ENCODE assay signal across 29 cellular contexts in the genomic region with DNA sequence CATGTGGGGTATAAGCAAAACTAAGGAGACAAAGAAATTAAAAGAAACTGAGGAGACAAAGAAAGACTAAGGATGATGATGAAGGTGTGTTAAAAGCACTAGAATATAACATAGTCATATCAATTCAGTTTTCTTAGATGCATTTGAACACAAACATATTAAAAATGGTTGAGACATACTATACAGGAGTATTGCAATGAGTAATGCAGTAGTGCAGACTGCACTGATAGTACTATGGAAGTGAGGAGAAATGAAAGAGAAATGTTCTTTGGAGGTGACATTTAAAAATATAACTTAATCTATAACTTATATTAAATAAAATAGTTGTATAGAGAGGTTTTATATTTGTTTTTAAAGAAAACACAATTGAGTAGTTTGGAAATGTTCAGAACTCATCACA.
"Had no signal": no experiment of that assay in that cellular context is flagged by ENCODE, and none has a peak within 500 bp of the region (broad histone marks: within the 10 kb centered on the region; RNA-seq: fewer than 3 reads in every experiment).

No MANE protein-coding gene starts in this region.

- H3K36me3 ChIP-seq: adrenal gland had no signal

- H3K9me3 Mint-ChIP-seq: brain; T-helper 2 cell treated with Interferon-gamma antibody and Interleukin-4, amounts not matched to agents 5 μg/mL and 100 μg/mL, for 36 hours had no signal

- H3K27ac ChIP-seq: adrenal gland, SJSA1 had no signal

- H3K9ac ChIP-seq: SK-N-SH had no signal

- H3K27me3 Mint-ChIP-seq: activated CD4-positive, alpha-beta memory T cell treated with anti-CD3 and anti-CD28 coated beads for 36 hours; activated naive CD8-positive, alpha-beta T cell treated with anti-CD3 and anti-CD28 coated beads, Interleukin-2, amount 10 ng/mL, durations not matched to agents 7 days and 5 days; brain; IgD-negative memory B cell had no signal

- H3K9me3 ChIP-seq: adrenal gland, SK-N-SH had no signal

- H3K4me1 Mint-ChIP-seq: activated naive CD8-positive, alpha-beta T cell treated with anti-CD3 and anti-CD28 coated beads, Interleukin-2, amount 10 ng/mL, durations not matched to agents 7 days and 5 days; IgD-negative memory B cell had no signal

- H3K27ac Mint-ChIP-seq: activated CD4-positive, alpha-beta memory T cell treated with anti-CD3 and anti-CD28 coated beads for 36 hours; activated naive CD4-positive, alpha-beta T cell treated with anti-CD3 and anti-CD28 coated beads for 36 hours; activated naive CD8-positive, alpha-beta T cell treated with anti-CD3 and anti-CD28 coated beads, Interleukin-2, amount 10 ng/mL, durations not matched to agents 7 days and 5 days; activated T-helper 2 cell treated with anti-CD3 and anti-CD28 coated beads, Interferon-gamma antibody, Interleukin-2, Interleukin-4, amounts not matched to agents 10 μg/mL and 5 μg/mL and 100 μg/mL, durations not matched to agents 14 hours and 24 hours and 36 hours; IgD-negative memory B cell; T-helper 1 cell treated with Interleukin-12 subunit alpha and Interleukin-12 subunit beta and Interleukin-4 antibody, amounts not matched to agents 30 μg/mL and 1 μg/mL, for 36 hours; T-helper 2 cell treated with Interferon-gamma antibody and Interleukin-4, amounts not matched to agents 5 μg/mL and 100 μg/mL, for 36 hours had no signal

- H3K4me2 ChIP-seq: SK-N-SH had no signal

- H3K4me3 ChIP-seq: adrenal gland, MG63, SJSA1 had no signal

- H3K4me3 Mint-ChIP-seq: activated CD4-positive, alpha-beta memory T cell treated with anti-CD3 and anti-CD28 coated beads for 36 hours; activated naive CD4-positive, alpha-beta T cell treated with anti-CD3 and anti-CD28 coated beads for 36 hours; activated naive CD8-positive, alpha-beta T cell treated with anti-CD3 and anti-CD28 coated beads, Interleukin-2, amount 10 ng/mL, durations not matched to agents 7 days and 5 days; brain; IgD-negative memory B cell; T-helper 1 cell treated with Interleukin-12 subunit alpha and Interleukin-12 subunit beta and Interleukin-4 antibody, amounts not matched to agents 30 μg/mL and 1 μg/mL, for 36 hours; T-helper 2 cell treated with Interferon-gamma antibody and Interleukin-4, amounts not matched to agents 5 μg/mL and 100 μg/mL, for 36 hours had no signal

- ATAC-seq: Panc1 had no signal

- DNase-seq: activated CD4-positive, alpha-beta memory T cell treated with anti-CD3 and anti-CD28 coated beads for 36 hours; activated CD4-positive, alpha-beta T cell treated with anti-CD3 and anti-CD28 coated beads for 4 hours; activated CD4-positive, alpha-beta T cell treated with anti-CD3 and anti-CD28 coated beads, Interleukin-2, amount 50 U/mL, for 1 hour; activated CD4-positive, CD25-positive, alpha-beta regulatory T cell treated with anti-CD3 and anti-CD28 coated beads, Interleukin-2, amount 50 U/mL, for 72 hours; activated CD8-positive, alpha-beta memory T cell treated with anti-CD3 and anti-CD28 coated beads, Interleukin-2, amount 50 U/mL, for 48 hours; activated gamma-delta T cell; activated naive CD4-positive, alpha-beta T cell treated with anti-CD3 and anti-CD28 coated beads for 36 hours; activated naive CD8-positive, alpha-beta T cell treated with anti-CD3 and anti-CD28 coated beads, Interleukin-2, amount 10 ng/mL, durations not matched to agents 7 days and 5 days; adrenal gland; anterior cingulate cortex; caudate nucleus; Kasumi-1; KG1; MG63; NCI-H1092; NCI-H1436 treated with DMSO at 0.1 percent for 48 hours; NCI-H1694 treated with DMSO at 0.1 percent for 48 hours; NCI-H2029; NCI-H345; NCI-H524 treated with DMSO at 0.1 percent for 48 hours; SHP77 treated with DMSO at 0.1 percent for 48 hours; SK-N-SH had no signal

- H3K4me1 ChIP-seq: adrenal gland, SJSA1 had no signal

- H3K27me3 ChIP-seq: adrenal gland, MG63, SJSA1 had no signal
